Comparison of ENCODE assay signal across 21 cellular contexts in genomic region chr2:53356291-53356905, GRCh38.
DNase-seq lines count a peak whose midpoint lies in the region; ATAC-seq and TF ChIP-seq lines count a peak whose summit lies in the region.
"Had no signal": no experiment of that assay in that cellular context is flagged by ENCODE, and none has a peak within 500 bp of the region (broad histone marks: within the 10 kb centered on the region; RNA-seq: fewer than 3 reads in every experiment).

No MANE protein-coding gene starts in this region.

- H3K4me3 Mint-ChIP-seq in endodermal cell: no peak overlapping the region
- H3K4me3 Mint-ChIP-seq: B cell had no signal

- no peak overlapping the region for H2AK5ac ChIP-seq in mesenchymal stem cell (ENCODE audit: low read length, severe bottlenecking)

- no peak overlapping the region for H3K4ac ChIP-seq in mesenchymal stem cell (ENCODE audit: low read depth in 1 of 2, low read length in 2 of 2)

- H3K9ac ChIP-seq in endodermal cell (ENCODE audit: extremely low read depth, low read length, poor library complexity, severe bottlenecking) (no peak overlapping the region), mesenchymal stem cell (ENCODE audit: low read length) (no peak overlapping the region)
- H3K9ac ChIP-seq: GM23248 had no signal

- TF ChIP-seq POLR2A in heart left ventricle (IDR thresholded peaks at IDR 0.05): no peak

- ATAC-seq in heart left ventricle (no peak), HG03469 (IDR thresholded peaks at IDR 0.05; ENCODE audit: unreplicated experiment) (no peak)
- ATAC-seq: A549, Panc1 had no signal

- no peak overlapping the region for H3K27ac Mint-ChIP-seq in endodermal cell
- H3K27ac Mint-ChIP-seq: B cell had no signal

- H3K18ac ChIP-seq in mesenchymal stem cell (ENCODE audit: low read depth in 1 of 2, low read length in 2 of 2): no peak overlapping the region

- H3K4me2 ChIP-seq in osteoblast (ENCODE audit: insufficient read depth, low read length) (no peak overlapping the region), mesenchymal stem cell (ENCODE audit: low read length, poor library complexity, severe bottlenecking) (no peak overlapping the region)
- H3K4me2 ChIP-seq: A549 had no signal

- intact Hi-C loops in cardiac septum (cut with DNase I): no loop called here
- intact Hi-C loops in heart left ventricle (cut with DNase I): no loop called here

- H4K20me1 ChIP-seq in osteoblast (ENCODE audit: insufficient read depth, low read length): no peaks in the 10 kb centered on the region

- peak; percentile 72 for DNase-seq in cardiac septum (ENCODE audit: low spot score)
- no peak for DNase-seq in heart left ventricle
- DNase-seq in endodermal cell: peak; percentile 49
- DNase-seq in osteoblast (ENCODE audit: insufficient read length, low spot score, missing footprints): peak; percentile 11
- no peak for DNase-seq in mesenchymal stem cell
- no peak for DNase-seq in NCI-H345 treated with DMSO at 0.1 percent for 48 hours (lab: John Stamatoyannopoulos, UW; ENCODE audit: unreplicated experiment)
- DNase-seq: GM23248; KG1; NCI-H1105; NCI-H146; NCI-H2029; NCI-H2227 treated with DMSO at 0.1 percent for 48 hours; NCI-H510A treated with DMSO at 0.1 percent for 48 hours; NCI-H748 treated with DMSO at 0.1 percent for 48 hours; NK-92 treated with Interleukin-12 subunit alpha and Interleukin-12 subunit beta, amount 100 ng/mL, for 24 hours had no signal

- H3K27ac ChIP-seq in heart left ventricle: no peak overlapping the region
- no peak overlapping the region for H3K27ac ChIP-seq in endodermal cell (ENCODE audit: low read depth, low read length)
- no peak overlapping the region for H3K27ac ChIP-seq in osteoblast (ENCODE audit: low read depth, low read length)
- no peak overlapping the region for H3K27ac ChIP-seq in mesenchymal stem cell (ENCODE audit: low read length, poor library complexity, severe bottlenecking)
- H3K27ac ChIP-seq: A549, GM23248, SJSA1 had no signal

- WGBS in heart left ventricle, 4 donors: 92 to 96% (median 94%) methylated on average over 20 to 26 of the region's 26 CpGs
- 94 to 96% methylated on average over 5 to 26 of the region's 26 CpGs for WGBS in endodermal cell (ENCODE audit: insufficient coverage in 1 of 2, insufficient read length in 1 of 2), 2 experiments
- 92% methylated on average over 26 of the region's 26 CpGs for WGBS in mesenchymal stem cell

- no peaks in the 10 kb centered on the region for H3K79me1 ChIP-seq in mesenchymal stem cell (replicated peaks; ENCODE audit: low read length, poor library complexity, severe bottlenecking)

- peaks cover 41% of the 10 kb centered on the region for H3K9me3 Mint-ChIP-seq in endodermal cell

- H3K4me1 ChIP-seq in heart left ventricle (no peaks in the 10 kb centered on the region), endodermal cell (ENCODE audit: control insufficient read depth, insufficient read depth, low read length) (no peaks in the 10 kb centered on the region), osteoblast (ENCODE audit: insufficient read depth, low read length) (peaks cover 2% of the 10 kb centered on the region), mesenchymal stem cell (ENCODE audit: control insufficient read depth, insufficient read depth, low read depth, low read length) (peaks cover 3% of the 10 kb centered on the region)
- H3K4me1 ChIP-seq: A549 had no signal

- H2BK120ac ChIP-seq in mesenchymal stem cell (ENCODE audit: low read depth, low read length): no peak overlapping the region

- TF ChIP-seq CTCF in heart left ventricle (IDR thresholded peaks at IDR 0.05) (no peak), endodermal cell (conservative IDR thresholded peaks at IDR 0.05) (no peak), osteoblast (IDR thresholded peaks at IDR 0.05; ENCODE audit: extremely low read depth, low read depth, low read length) (no peak)

- H2BK5ac ChIP-seq in mesenchymal stem cell (ENCODE audit: low read depth, low read length, poor library complexity, severe bottlenecking): no peak overlapping the region

- no peaks in the 10 kb centered on the region for H3K79me2 ChIP-seq in osteoblast (ENCODE audit: insufficient read depth, low read length)

- H3K14ac ChIP-seq in mesenchymal stem cell (ENCODE audit: low read length in 2 of 2): no peak overlapping the region

- H3K36me3 ChIP-seq in heart left ventricle: no peaks in the 10 kb centered on the region
- no peaks in the 10 kb centered on the region for H3K36me3 ChIP-seq in endodermal cell (ENCODE audit: control insufficient read depth, insufficient read depth, low read length)
- H3K36me3 ChIP-seq in osteoblast (ENCODE audit: insufficient read depth, low read length): no peaks in the 10 kb centered on the region
- no peaks in the 10 kb centered on the region for H3K36me3 ChIP-seq in mesenchymal stem cell (ENCODE audit: control insufficient read depth in 1 of 2, insufficient read depth in 2 of 2, low read depth in 1 of 2, low read length in 2 of 2)
- H3K36me3 ChIP-seq: HAP-1, SJSA1 had no signal

- H2AFZ ChIP-seq in osteoblast (ENCODE audit: low read length): no peak overlapping the region
- no peak overlapping the region for H2AFZ ChIP-seq in mesenchymal stem cell (ENCODE audit: low read depth, low read length)
- H2AFZ ChIP-seq: GM23248 had no signal

- H3K4me1 Mint-ChIP-seq in endodermal cell: no peaks in the 10 kb centered on the region
- H3K4me1 Mint-ChIP-seq: B cell had no signal

- H4K91ac ChIP-seq in mesenchymal stem cell (ENCODE audit: low read length): no peak overlapping the region

- H3K9me3 ChIP-seq in heart left ventricle: peaks cover 0 to 38% (median 14%) of the 10 kb centered on the region in 12 donors
- H3K9me3 ChIP-seq in endodermal cell (ENCODE audit: control insufficient read depth, low read length): peaks cover 9% of the 10 kb centered on the region
- no peaks in the 10 kb centered on the region for H3K9me3 ChIP-seq in osteoblast (ENCODE audit: low read depth, low read length)
- H3K9me3 ChIP-seq in mesenchymal stem cell (ENCODE audit: control insufficient read depth, low read length): peaks cover 13% of the 10 kb centered on the region
- H3K9me3 ChIP-seq: HAP-1, SJSA1 had no signal

- no peaks in the 10 kb centered on the region for H3K27me3 Mint-ChIP-seq in endodermal cell (ENCODE audit: insufficient read depth)
- H3K27me3 Mint-ChIP-seq: B cell had no signal

- H3K4me3 ChIP-seq in heart left ventricle: no peak overlapping the region
- H3K4me3 ChIP-seq in endodermal cell (ENCODE audit: low read length): no peak overlapping the region
- no peak overlapping the region for H3K4me3 ChIP-seq in osteoblast (ENCODE audit: insufficient read depth, low read length)
- no peak overlapping the region for H3K4me3 ChIP-seq in mesenchymal stem cell (ENCODE audit: insufficient read depth in 1 of 2, low read depth in 1 of 2, low read length in 2 of 2)
- H3K4me3 ChIP-seq: A549, GM23248, HAP-1, SJSA1 had no signal

- H3K27me3 ChIP-seq in heart left ventricle (peaks cover 0 to 4% (median 0%) of the 10 kb centered on the region in 9 donors), endodermal cell (ENCODE audit: control insufficient read depth, insufficient read depth, low read length, poor library complexity, severe bottlenecking) (no peaks in the 10 kb centered on the region), osteoblast (ENCODE audit: insufficient read depth, low read length) (no peaks in the 10 kb centered on the region), mesenchymal stem cell (ENCODE audit: control insufficient read depth in 1 of 2, insufficient read depth in 1 of 2, low read length in 2 of 2) (no peaks in the 10 kb centered on the region)
- H3K27me3 ChIP-seq: SJSA1 had no signal

- H2BK15ac ChIP-seq in mesenchymal stem cell (ENCODE audit: low read depth, poor library complexity, severe bottlenecking): no peak overlapping the region

- H2BK12ac ChIP-seq in mesenchymal stem cell (ENCODE audit: low read length in 2 of 2): no peak overlapping the region

- no peak overlapping the region for H4K8ac ChIP-seq in mesenchymal stem cell (ENCODE audit: low read length)

- H3K23ac ChIP-seq in mesenchymal stem cell (ENCODE audit: low read length in 2 of 2): no peak overlapping the region

- H3K36me3 Mint-ChIP-seq in endodermal cell (ENCODE audit: low read depth): no peaks in the 10 kb centered on the region

Comparison
In these comparisons a context has a peak if more than half of its experiments do, and no peak if none do; other contexts are left out.
1. DNase-seq: peak in cardiac septum (single experiment), endodermal cell (single experiment) and osteoblast (single experiment); none in heart left ventricle (0 of 5), mesenchymal stem cell (single experiment) and NCI-H345 treated with DMSO at 0.1 percent for 48 hours (single experiment).